Comparison of ENCODE assay signal across 8 cellular contexts in the genomic region with DNA sequence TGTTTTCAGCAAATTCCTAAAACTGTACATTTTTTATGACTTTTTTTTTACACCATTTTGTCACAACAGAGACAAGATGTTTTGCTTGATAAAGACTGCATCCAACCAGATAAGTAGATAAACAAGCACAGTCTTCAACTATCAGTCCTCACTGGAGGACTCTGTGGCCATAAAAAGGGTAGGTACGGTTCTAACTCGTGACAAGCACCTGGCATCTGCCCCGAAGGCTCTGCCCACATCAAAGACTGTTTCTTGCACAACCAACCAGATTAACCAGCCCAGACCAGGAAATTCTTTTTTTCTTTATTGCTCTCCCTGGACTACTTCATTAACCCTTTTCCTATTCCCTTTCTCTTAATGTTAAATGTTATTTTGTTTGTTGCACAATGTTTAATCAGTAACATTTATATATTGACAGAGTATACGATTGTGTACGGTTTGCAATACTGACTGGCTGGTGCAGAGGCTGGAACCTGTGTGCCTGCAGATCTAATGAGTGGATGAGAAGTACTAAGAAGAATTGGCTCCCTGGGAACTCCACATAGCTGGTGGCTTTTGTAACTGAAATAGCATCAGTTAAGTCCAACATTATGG.
DNase-seq lines count a peak whose midpoint lies in the region; ATAC-seq and TF ChIP-seq lines count a peak whose summit lies in the region.

No MANE protein-coding gene starts in this region.

- H3K27ac ChIP-seq in caudate nucleus (ENCODE audit: low read depth, low read length), result no peak overlapping the region

- H3K27ac Mint-ChIP-seq in T-helper 17 cell (peak overlapping the region; percentile 98), type B pancreatic cell (peak overlapping the region; percentile 96)

- peak; percentile 42 for DNase-seq in stimulated activated CD4-positive, alpha-beta T cell treated with anti-CD3 and anti-CD28 coated beads, Interleukin-1b, Interleukin-23, amount 100 ng/mL, for 48 hours
- DNase-seq in stimulated activated CD4-positive, alpha-beta T cell treated with anti-CD3 and anti-CD28 coated beads, Interleukin-4, amount 100 ng/mL, for 1 hour, result no peak
- peak in 2 of 3 donors; percentile 29 to 38 for DNase-seq in T-helper 17 cell
- DNase-seq in fibroblast of mammary gland (ENCODE audit: low read depth), result peak; percentile 19
- no peak for DNase-seq in type B pancreatic cell (ENCODE audit: extremely low spot score, unreplicated experiment)
- DNase-seq in NCI-H1436 treated with DMSO at 0.1 percent for 48 hours (lab: John Stamatoyannopoulos, UW), result no peak
- no peak for DNase-seq in caudate nucleus (lab: John Stamatoyannopoulos, UW)

- no peak overlapping the region for H3K4me3 ChIP-seq in fibroblast of mammary gland (ENCODE audit: control insufficient read depth, low read depth, low read length)

- H3K9me3 Mint-ChIP-seq in type B pancreatic cell, result no peaks in the 10 kb centered on the region

- ATAC-seq in T-helper 17 cell, result peak; percentile 87
- ATAC-seq in HG02678 (IDR thresholded peaks at IDR 0.05; ENCODE audit: unreplicated experiment), result no peak

- TF ChIP-seq CTCF in fibroblast of mammary gland (conservative IDR thresholded peaks at IDR 0.05; ENCODE audit: control insufficient read depth, insufficient read depth, low read depth, low read length) (no peak), type B pancreatic cell (conservative IDR thresholded peaks at IDR 0.05) (no peak)

- H3K27me3 Mint-ChIP-seq in T-helper 17 cell, result no peaks in the 10 kb centered on the region
- H3K27me3 Mint-ChIP-seq in type B pancreatic cell, result no peaks in the 10 kb centered on the region

- H3K36me3 Mint-ChIP-seq in T-helper 17 cell (ENCODE audit: low read depth), result peaks cover 9% of the 10 kb centered on the region
- peaks cover 3% of the 10 kb centered on the region for H3K36me3 Mint-ChIP-seq in type B pancreatic cell

- no peaks in the 10 kb centered on the region for H3K9me3 ChIP-seq in T-helper 17 cell (ENCODE audit: control insufficient read depth, low read length, poor library complexity, severe bottlenecking)

- peak overlapping the region; percentile 88 for H3K4me3 Mint-ChIP-seq in T-helper 17 cell
- H3K4me3 Mint-ChIP-seq in type B pancreatic cell, result peak overlapping the region; percentile 75

- H3K4me1 Mint-ChIP-seq in T-helper 17 cell, result peaks cover 62% of the 10 kb centered on the region
- H3K4me1 Mint-ChIP-seq in type B pancreatic cell (ENCODE audit: unreplicated experiment), result peaks cover 36% of the 10 kb centered on the region

Comparison
In these comparisons a context has a peak if more than half of its experiments do, and no peak if none do; other contexts are left out.
1. DNase-seq: peak in stimulated activated CD4-positive, alpha-beta T cell treated with anti-CD3 and anti-CD28 coated beads, Interleukin-1b, Interleukin-23, amount 100 ng/mL, for 48 hours (single experiment), T-helper 17 cell (2 of 3) and fibroblast of mammary gland (single experiment); none in stimulated activated CD4-positive, alpha-beta T cell treated with anti-CD3 and anti-CD28 coated beads, Interleukin-4, amount 100 ng/mL, for 1 hour (single experiment), type B pancreatic cell (single experiment), NCI-H1436 treated with DMSO at 0.1 percent for 48 hours (single experiment) and caudate nucleus (0 of 61).